In the genomic region with DNA sequence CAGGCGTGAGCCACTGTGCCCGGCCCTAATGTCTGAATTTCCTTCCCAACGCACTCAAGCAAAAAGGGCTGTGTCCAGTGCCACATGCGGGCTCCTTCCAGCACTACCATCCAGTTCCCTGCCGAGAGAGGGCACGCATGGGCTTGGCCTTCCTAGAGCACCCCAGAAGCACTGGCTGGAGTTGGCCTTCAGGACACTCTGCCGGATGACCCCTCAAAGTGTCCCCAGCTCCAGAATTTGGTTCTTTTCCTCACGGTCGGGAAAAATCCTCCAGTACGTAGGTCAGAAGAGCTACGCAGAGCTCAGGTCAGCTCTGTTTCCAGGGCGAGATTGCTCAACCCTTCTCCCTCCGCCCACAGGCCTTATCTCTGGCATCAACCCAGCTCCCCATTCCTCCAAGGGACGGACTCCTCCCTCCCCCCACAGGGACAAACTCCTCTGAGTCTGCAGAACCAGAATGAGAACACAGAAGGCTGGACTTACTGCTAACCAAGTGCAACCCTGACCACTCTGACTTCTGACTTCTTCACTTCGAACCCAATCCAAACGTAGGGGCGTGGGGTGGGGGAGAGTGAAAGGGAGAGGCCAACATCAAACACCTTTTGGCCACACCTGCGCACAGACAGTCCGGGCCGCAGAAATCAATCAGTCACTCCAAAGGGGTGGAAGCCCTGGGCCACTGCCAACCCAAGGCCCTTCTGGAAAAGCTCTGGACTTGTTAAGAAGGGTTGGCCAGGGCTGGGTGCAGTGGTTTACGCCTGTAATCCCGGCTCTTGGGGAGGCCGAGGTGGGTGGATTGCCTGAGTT, we compare ENCODE assay signal across 8 cellular contexts. TPM values are rescaled to one million over a fixed set of nuclear protein-coding genes. Genes with fewer than 3 reads are reported as not detected.
DNase-seq lines count a peak whose midpoint lies in the region; ATAC-seq, FAIRE-seq and TF ChIP-seq lines count a peak whose summit lies in the region.

No MANE protein-coding gene starts in this region.

- ATAC-seq in natural killer cell (no peak), GM19397 (IDR thresholded peaks at IDR 0.05; ENCODE audit: unreplicated experiment) (no peak)

- no peaks in the 10 kb centered on the region for H3K27me3 ChIP-seq in astrocyte (ENCODE audit: insufficient read depth, low read length)
- peaks cover 0 to 22% (median 0%) of the 10 kb centered on the region in 7 donors for H3K27me3 ChIP-seq in spleen (replicated peaks in 1 of 7)

- H3K4me2 ChIP-seq in astrocyte (ENCODE audit: low read length): peak overlapping the region; percentile 81

- no peaks in the 10 kb centered on the region for H3K9me3 ChIP-seq in astrocyte (ENCODE audit: insufficient read depth, low read depth, low read length)
- H3K9me3 ChIP-seq in spleen: no peaks in the 10 kb centered on the region

- no peaks in the 10 kb centered on the region for H3K9me3 Mint-ChIP-seq in HFFc6
- no peaks in the 10 kb centered on the region for H3K9me3 Mint-ChIP-seq in astrocyte (ENCODE audit: unreplicated experiment)
- H3K9me3 Mint-ChIP-seq in natural killer cell: no peaks in the 10 kb centered on the region

- peak overlapping the region; percentile 32 for H3K9ac ChIP-seq in astrocyte (ENCODE audit: low read length)

- H3K27ac ChIP-seq in astrocyte (ENCODE audit: low read depth, low read length) (peak overlapping the region; percentile 31), spleen (peak overlapping the region; percentile 35 to 95 (median 86))

- peaks cover 26% of the 10 kb centered on the region for H4K20me1 ChIP-seq in astrocyte (ENCODE audit: insufficient read depth, low read length)

- intact Hi-C loops in spleen (cut with DNase I; ENCODE audit: low total_unique reads) (no loop called here), natural killer cell (cut with micrococcal nuclease) (no loop called here)

- DNase-seq in HFFc6 (peak; percentile 92), astrocyte (ENCODE audit: low read depth) (peak; percentile 80), hepatic stellate cell (ENCODE audit: low spot score) (peak; percentile 90), spleen (no peak), natural killer cell (no peak), DMS53 (lab: John Stamatoyannopoulos, UW) (no peak), pons (ENCODE audit: low spot score) (no peak)

- FAIRE-seq in astrocyte (lab: Jason Lieb, UNC): no peak

- H3K4me1 ChIP-seq in astrocyte (ENCODE audit: insufficient read depth, low read length): peaks cover 57% of the 10 kb centered on the region
- H3K4me1 ChIP-seq in spleen: peaks cover 21 to 90% (median 63%) of the 10 kb centered on the region in 6 donors

- H3K27me3 Mint-ChIP-seq in HFFc6 (ENCODE audit: insufficient read depth) (peaks cover 4% of the 10 kb centered on the region), astrocyte (ENCODE audit: low read depth, unreplicated experiment) (peaks cover 2% of the 10 kb centered on the region), natural killer cell (ENCODE audit: low read depth in 2 of 2) (peaks cover 0 to 6% of the 10 kb centered on the region in 2 donors)

- peak in 1 of 3 donors; percentile 28 for TF ChIP-seq POLR2A in spleen (IDR thresholded peaks at IDR 0.05)

- peaks cover 72% of the 10 kb centered on the region for H3K79me2 ChIP-seq in astrocyte (ENCODE audit: insufficient read depth, low read length)

- no peak overlapping the region for H3K4me3 ChIP-seq in astrocyte (ENCODE audit: insufficient read depth, low read depth, low read length)
- H3K4me3 ChIP-seq in spleen: peak overlapping the region in 7 of 8 donors; percentile 3 to 97 (median 87)

- no peak overlapping the region for H2AFZ ChIP-seq in astrocyte (ENCODE audit: low read depth, low read length)

- TF ChIP-seq CTCF in HFFc6 (IDR thresholded peaks at IDR 0.05) (no peak; the same call in 1 of the 2 replicates), astrocyte (IDR thresholded peaks at IDR 0.05; ENCODE audit: insufficient read depth, low read depth, low read length) (no peak), spleen (IDR thresholded peaks at IDR 0.05 in 8 of 11, conservative IDR thresholded peaks at IDR 0.05 in 3 of 11) (no peak), natural killer cell (IDR thresholded peaks at IDR 0.05) (no peak)

- 48 to 70% (median 52%) methylated on average over 23 of the region's 23 CpGs for WGBS in spleen, 5 donors

- H3K36me3 ChIP-seq in astrocyte (ENCODE audit: insufficient read depth, low read length): no peaks in the 10 kb centered on the region
- no peaks in the 10 kb centered on the region for H3K36me3 ChIP-seq in spleen

- peak overlapping the region; percentile 95 for H3K27ac Mint-ChIP-seq in HFFc6
- no peak overlapping the region for H3K27ac Mint-ChIP-seq in astrocyte (ENCODE audit: unreplicated experiment)
- no peak overlapping the region for H3K27ac Mint-ChIP-seq in natural killer cell

- H3K4me1 Mint-ChIP-seq in HFFc6 (ENCODE audit: low read depth) (peaks cover 72% of the 10 kb centered on the region), astrocyte (ENCODE audit: low read depth, unreplicated experiment) (peaks cover 24% of the 10 kb centered on the region), natural killer cell (peaks cover 7 to 20% of the 10 kb centered on the region in 2 donors)

- peak overlapping the region; percentile 85 for H3K4me3 Mint-ChIP-seq in HFFc6
- H3K4me3 Mint-ChIP-seq in astrocyte (ENCODE audit: unreplicated experiment): no peak overlapping the region
- H3K4me3 Mint-ChIP-seq in natural killer cell: no peak overlapping the region

- H3K36me3 Mint-ChIP-seq in HFFc6 (ENCODE audit: low read depth) (no peaks in the 10 kb centered on the region), astrocyte (ENCODE audit: low read depth, unreplicated experiment) (no peaks in the 10 kb centered on the region), natural killer cell (no peaks in the 10 kb centered on the region)

RNA-seq across cellular contexts. Expression of a gene that starts 3.6 kb away (rescaled TPM):
- 10 to 100 TPM; 18.1 to 27.8 (median 25.9) TPM for total RNA-seq in HFFc6 (2021; fragmentation: NEBNext Ultra II Directional; extraction: Animal tissue kit (Norgen Biotek cat#: 25700))
- total RNA-seq in astrocyte: 13.0 and 15.8 TPM in 2 replicates
- 10 to 100 TPM; 31.9 to 69.6 (median 50.1) TPM for total RNA-seq in spleen
- 10 to 100 TPM in 2 of 3 donors, 1 to 10 TPM in 1; 7.9 to 14.0 (median 13.9) TPM for polyA plus RNA-seq in spleen
- total RNA-seq in natural killer cell: 1 to 10 TPM; 2.5 to 9.6 (median 4.4) TPM

RNA-seq across cellular contexts. Expression of a gene that starts 46.5 kb away (rescaled TPM):
- not detected for total RNA-seq in HFFc6 (2021; fragmentation: NEBNext Ultra II Directional; extraction: Animal tissue kit (Norgen Biotek cat#: 25700))
- not detected in 2 replicates for total RNA-seq in astrocyte
- total RNA-seq in spleen: not detected
- not detected for polyA plus RNA-seq in spleen
- not detected for total RNA-seq in natural killer cell

Comparison
In these comparisons a context has a peak if more than half of its experiments do, and no peak if none do; other contexts are left out.
1. DNase-seq: peak in HFFc6 (single experiment), astrocyte (single experiment) and hepatic stellate cell (single experiment); none in spleen (single experiment), natural killer cell (single experiment), DMS53 (single experiment) and pons (single experiment).